Comparison of ENCODE assay signal across 2 cellular contexts in genomic region chr9:90991953-90992352, GRCh38.
TF ChIP-seq lines count a peak whose summit lies in the region.

No MANE protein-coding gene starts in this region.

TF ChIP-seq in endothelial cell of umbilical vein, 7 proteins besides CTCF, POLR2A, EP300 and RAD21:
- TF ChIP-seq JUN (IDR thresholded peaks at IDR 0.05; ENCODE audit: borderline replicate concordance, insufficient read depth, insufficient read length, low read depth) (no peak), MAX (IDR thresholded peaks at IDR 0.05; ENCODE audit: insufficient read depth, insufficient read length) (no peak), MYC (IDR thresholded peaks at IDR 0.05; ENCODE audit: low read depth, low read length) (no peak), FOS (IDR thresholded peaks at IDR 0.05; ENCODE audit: borderline replicate concordance, insufficient read depth, low read length) (no peak), EZH2 (IDR thresholded peaks at IDR 0.05; ENCODE audit: borderline replicate concordance, low read depth, low read length, severe bottlenecking) (no peak), GATA2 (IDR thresholded peaks at IDR 0.05; ENCODE audit: insufficient read depth, insufficient read length, low read depth, low read length) (no peak), POLR2AphosphoS5 (IDR thresholded peaks at IDR 0.05; ENCODE audit: insufficient read depth, low read depth, low read length) (no peak)

TF ChIP-seq in liver, 16 proteins besides CTCF, POLR2A, EP300 and RAD21:
- TF ChIP-seq SP1 (IDR thresholded peaks at IDR 0.05) (peak; percentile 85), EGR1 (IDR thresholded peaks at IDR 0.05; ENCODE audit: low read depth in 2 of 2) (peak in 1 of 2 donors; percentile 85), TAF1 (conservative IDR thresholded peaks at IDR 0.05) (peak; percentile 30), FOXA2 (IDR thresholded peaks at IDR 0.05) (no peak), ATF3 (IDR thresholded peaks at IDR 0.05) (no peak), REST (IDR thresholded peaks at IDR 0.05) (peak; percentile 83), JUND (IDR thresholded peaks at IDR 0.05) (peak; percentile 55 to 82), HNF4G (IDR thresholded peaks at IDR 0.05) (peak; percentile 69), MAX (IDR thresholded peaks at IDR 0.05) (peak; percentile 92), RXRA (IDR thresholded peaks at IDR 0.05) (peak; percentile 63 to 83), HNF4A (conservative IDR thresholded peaks at IDR 0.05) (peak; percentile 83 to 85), ZBTB33 (IDR thresholded peaks at IDR 0.05) (peak; percentile 43), NR2F2 (IDR thresholded peaks at IDR 0.05) (peak; percentile 17), YY1 (IDR thresholded peaks at IDR 0.05) (peak; percentile 67), FOXA1 (IDR thresholded peaks at IDR 0.05) (no peak), GABPA (IDR thresholded peaks at IDR 0.05 in 1 of 2, conservative IDR thresholded peaks at IDR 0.05 in 1 of 2) (peak in 1 of 2 donors; percentile 13)
TF ChIP-seq in liver: peak in this region for 13.
